ENCODE assay signal across 33 cellular contexts in genomic region chr5:95332179-95332578, GRCh38. TPM values are rescaled to one million over a fixed set of nuclear protein-coding genes. Genes with fewer than 3 reads are reported as not detected.
"Had no signal": no experiment of that assay in that cellular context is flagged by ENCODE, and none has a peak within 500 bp of the region (broad histone marks: within the 10 kb centered on the region; RNA-seq: fewer than 3 reads in every experiment).

No MANE protein-coding gene starts in this region.

- H3K9me3 Mint-ChIP-seq: activated B cell treated with CpG ODN at 0.5 μM for 24 hours; activated CD4-positive, alpha-beta memory T cell treated with anti-CD3 and anti-CD28 coated beads, Interleukin-2, amount 10 ng/mL, durations not matched to agents 7 days and 5 days; activated naive CD4-positive, alpha-beta T cell treated with anti-CD3 and anti-CD28 coated beads, Interleukin-2, amount 10 ng/mL, durations not matched to agents 7 days and 5 days had no signal

- H3K36me3 Mint-ChIP-seq: activated CD8-positive, alpha-beta memory T cell treated with anti-CD3 and anti-CD28 coated beads, Interleukin-2, amount 10 ng/mL, durations not matched to agents 7 days and 5 days; activated naive CD4-positive, alpha-beta T cell treated with anti-CD3 and anti-CD28 coated beads, Interleukin-2, amount 10 ng/mL, durations not matched to agents 7 days and 5 days; activated naive CD8-positive, alpha-beta T cell treated with anti-CD3 and anti-CD28 coated beads for 36 hours had no signal

- H3K27me3 Mint-ChIP-seq: activated CD4-positive, alpha-beta memory T cell treated with anti-CD3 and anti-CD28 coated beads, Interleukin-2, amount 10 ng/mL, durations not matched to agents 7 days and 5 days; activated CD8-positive, alpha-beta memory T cell treated with anti-CD3 and anti-CD28 coated beads, Interleukin-2, amount 10 ng/mL, durations not matched to agents 7 days and 5 days had no signal

- H3K4me1 Mint-ChIP-seq: activated B cell treated with CpG ODN at 0.5 μM for 24 hours; activated CD4-positive, alpha-beta memory T cell treated with anti-CD3 and anti-CD28 coated beads, Interleukin-2, amount 10 ng/mL, durations not matched to agents 7 days and 5 days; activated CD8-positive, alpha-beta memory T cell treated with anti-CD3 and anti-CD28 coated beads, Interleukin-2, amount 10 ng/mL, durations not matched to agents 7 days and 5 days; activated naive CD4-positive, alpha-beta T cell treated with anti-CD3 and anti-CD28 coated beads, Interleukin-2, amount 10 ng/mL, durations not matched to agents 7 days and 5 days; activated naive CD8-positive, alpha-beta T cell treated with anti-CD3 and anti-CD28 coated beads for 36 hours had no signal

- H3K27ac Mint-ChIP-seq: activated B cell treated with CpG ODN at 0.5 μM for 24 hours; activated CD4-positive, alpha-beta memory T cell treated with anti-CD3 and anti-CD28 coated beads, Interleukin-2, amount 10 ng/mL, durations not matched to agents 7 days and 5 days; activated CD8-positive, alpha-beta memory T cell treated with anti-CD3 and anti-CD28 coated beads, Interleukin-2, amount 10 ng/mL, durations not matched to agents 7 days and 5 days; activated naive CD4-positive, alpha-beta T cell treated with anti-CD3 and anti-CD28 coated beads, Interleukin-2, amount 10 ng/mL, durations not matched to agents 7 days and 5 days; activated naive CD8-positive, alpha-beta T cell treated with anti-CD3 and anti-CD28 coated beads for 36 hours had no signal

- H3K4me3 Mint-ChIP-seq: activated B cell treated with CpG ODN at 0.5 μM for 24 hours; activated CD4-positive, alpha-beta memory T cell treated with anti-CD3 and anti-CD28 coated beads, Interleukin-2, amount 10 ng/mL, durations not matched to agents 7 days and 5 days; activated CD8-positive, alpha-beta memory T cell treated with anti-CD3 and anti-CD28 coated beads, Interleukin-2, amount 10 ng/mL, durations not matched to agents 7 days and 5 days; activated naive CD4-positive, alpha-beta T cell treated with anti-CD3 and anti-CD28 coated beads, Interleukin-2, amount 10 ng/mL, durations not matched to agents 7 days and 5 days; activated naive CD8-positive, alpha-beta T cell treated with anti-CD3 and anti-CD28 coated beads for 36 hours had no signal

- ATAC-seq: activated CD8-positive, alpha-beta memory T cell treated with anti-CD3 and anti-CD28 coated beads, Interleukin-2, amount 10 ng/mL, durations not matched to agents 7 days and 5 days; K562 had no signal

- DNase-seq: activated B cell treated with CpG ODN at 0.5 μM for 24 hours; activated CD4-positive, alpha-beta memory T cell treated with anti-CD3 and anti-CD28 coated beads, Interleukin-2, amount 10 ng/mL, durations not matched to agents 7 days and 5 days; activated CD4-positive, alpha-beta T cell treated with anti-CD3 and anti-CD28 coated beads for 48 hours; activated CD4-positive, CD25-positive, alpha-beta regulatory T cell treated with anti-CD3 and anti-CD28 coated beads, Interleukin-2, amount 50 U/mL, for 72 hours; activated CD8-positive, alpha-beta memory T cell treated with anti-CD3 and anti-CD28 coated beads for 24 hours; activated CD8-positive, alpha-beta memory T cell treated with anti-CD3 and anti-CD28 coated beads, Interleukin-2, amount 10 ng/mL, durations not matched to agents 7 days and 5 days; activated CD8-positive, alpha-beta memory T cell treated with anti-CD3 and anti-CD28 coated beads, Interleukin-2, amount 50 U/mL, for 48 hours; activated effector memory CD4-positive, alpha-beta T cell treated with Interleukin-2 at 50 U/mL for 16 hours; activated naive CD4-positive, alpha-beta T cell treated with anti-CD3 and anti-CD28 coated beads, Interleukin-2, amount 10 ng/mL, durations not matched to agents 7 days and 5 days; activated naive CD8-positive, alpha-beta T cell treated with anti-CD3 and anti-CD28 coated beads for 36 hours; activated T-cell treated with anti-CD3 and anti-CD28 coated beads, Interleukin-2, amount 50 U/mL, for 48 hours; amniotic stem cell; aorta; MG63; NCI-H1092; NCI-H1436 treated with DMSO at 0.1 percent for 48 hours; NCI-H1694 treated with DMSO at 0.1 percent for 48 hours; NCI-H2081; NCI-H2171 treated with DMSO at 0.1 percent for 48 hours; NCI-H2227 treated with DMSO at 0.1 percent for 48 hours; NCI-H82; NK-92 treated with Interleukin-12 subunit alpha and Interleukin-12 subunit beta, amount 100 ng/mL, for 24 hours; PC-9; Right ventricle myocardium superior; SW 1271; T-helper 1 cell; T-helper 2 cell; T-helper 9 cell had no signal

- H3K27ac ChIP-seq: PC-9, RWPE1, VCaP had no signal

RNA-seq across cellular contexts. Expression of gene MCTP1, which starts 47.3 kb away (rescaled TPM):
- total RNA-seq: activated CD4-positive, alpha-beta memory T cell treated with anti-CD3 and anti-CD28 coated beads, Interleukin-2, amount 10 ng/mL, durations not matched to agents 7 days and 5 days; activated CD8-positive, alpha-beta memory T cell treated with anti-CD3 and anti-CD28 coated beads, Interleukin-2, amount 10 ng/mL, durations not matched to agents 7 days and 5 days; OCI-LY7 had no signal

RNA-seq across cellular contexts. Expression of gene FAM81B, which starts 59.0 kb away (rescaled TPM):
- total RNA-seq: activated B cell treated with CpG ODN at 0.5 μM for 24 hours; activated CD4-positive, alpha-beta memory T cell treated with anti-CD3 and anti-CD28 coated beads, Interleukin-2, amount 10 ng/mL, durations not matched to agents 7 days and 5 days; activated CD8-positive, alpha-beta memory T cell treated with anti-CD3 and anti-CD28 coated beads, Interleukin-2, amount 10 ng/mL, durations not matched to agents 7 days and 5 days; activated naive CD8-positive, alpha-beta T cell treated with anti-CD3 and anti-CD28 coated beads for 36 hours; aorta; cardiac septum; OCI-LY7 had no signal
